In the genomic region with DNA sequence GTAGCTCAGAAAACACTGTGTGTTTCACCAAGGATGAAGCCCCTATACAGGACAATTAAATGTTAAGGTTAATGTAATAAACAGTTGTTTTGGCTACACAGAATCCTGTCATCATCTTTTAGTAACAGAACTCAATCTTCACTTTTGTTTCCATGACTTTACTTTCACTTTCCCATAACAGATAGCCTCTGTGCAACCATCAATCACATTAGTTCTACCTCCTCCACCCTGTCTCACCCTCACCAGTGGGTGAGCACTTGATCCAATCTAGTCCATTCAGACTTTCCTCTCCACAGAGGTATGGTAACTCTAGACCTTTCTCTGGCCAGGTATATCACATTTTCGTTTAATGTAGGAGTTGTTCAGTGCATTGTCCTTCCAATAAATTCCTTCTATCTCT, we compare ENCODE assay signal across 10 cellular contexts.
DNase-seq lines count a peak whose midpoint lies in the region; ATAC-seq lines count a peak whose summit lies in the region.
"Had no signal": no experiment of that assay in that cellular context is flagged by ENCODE, and none has a peak within 500 bp of the region (broad histone marks: within the 10 kb centered on the region; RNA-seq: fewer than 3 reads in every experiment).

No MANE protein-coding gene starts in this region.

- ATAC-seq in GM21529 (IDR thresholded peaks at IDR 0.05; ENCODE audit: unreplicated experiment), result peak; percentile 91
- ATAC-seq in GM21381 (IDR thresholded peaks at IDR 0.05; ENCODE audit: unreplicated experiment), result no peak

- DNase-seq in NCI-H2107 treated with DMSO at 0.1 percent for 48 hours (lab: John Stamatoyannopoulos, UW; ENCODE audit: unreplicated experiment) (peak; percentile 50), NCI-H2107 (lab: John Stamatoyannopoulos, UW) (no peak), KG1 (lab: John Stamatoyannopoulos, UW) (peak; percentile 1), kidney glomerular epithelial cell (lab: John Stamatoyannopoulos, UW) (peak; percentile 27), occipital lobe (lab: John Stamatoyannopoulos, UW) (no peak), NCI-H748 (lab: John Stamatoyannopoulos, UW; ENCODE audit: unreplicated experiment) (no peak)
- DNase-seq: 8988T, GF-D8 had no signal

Comparison
In these comparisons a context has a peak if more than half of its experiments do, and no peak if none do; other contexts are left out.
1. DNase-seq: peak in NCI-H2107 treated with DMSO at 0.1 percent for 48 hours (single experiment), KG1 (single experiment) and kidney glomerular epithelial cell (single experiment); none in NCI-H2107 (single experiment), occipital lobe (single experiment) and NCI-H748 (single experiment).